Comparison of ENCODE assay signal across 1 cellular context in genomic region chr3:171309906-171310359, GRCh38.
TF ChIP-seq lines count a peak whose summit lies in the region.

No MANE protein-coding gene starts in this region.

TF ChIP-seq in HCT116, 20 proteins besides CTCF, POLR2A, EP300 and RAD21:
- TF ChIP-seq REST (IDR thresholded peaks at IDR 0.05; ENCODE audit: low read depth) (no peak), EZH2 (IDR thresholded peaks at IDR 0.05) (no peak), TCF7L2 (IDR thresholded peaks at IDR 0.05; ENCODE audit: borderline replicate concordance, extremely low read depth, insufficient read depth, insufficient read length) (no peak), MAX (IDR thresholded peaks at IDR 0.05) (no peak), FOSL1 (IDR thresholded peaks at IDR 0.05; ENCODE audit: low read depth) (no peak), ELF1 (IDR thresholded peaks at IDR 0.05; ENCODE audit: borderline replicate concordance, low read depth) (no peak), ATF3 (IDR thresholded peaks at IDR 0.05) (no peak), YY1 (IDR thresholded peaks at IDR 0.05; ENCODE audit: extremely low read depth, insufficient replicate concordance, low read depth, low read length) (no peak), CEBPB (IDR thresholded peaks at IDR 0.05; ENCODE audit: low read depth) (no peak), ZFX (IDR thresholded peaks at IDR 0.05) (no peak), ZNF274 (IDR thresholded peaks at IDR 0.05; ENCODE audit: low read depth, low read length) (no peak), JUND (IDR thresholded peaks at IDR 0.05) (no peak), SIN3A (IDR thresholded peaks at IDR 0.05; ENCODE audit: low read depth) (no peak), POLR2AphosphoS5 (IDR thresholded peaks at IDR 0.05; ENCODE audit: low read depth, low read length) (no peak), SP1 (IDR thresholded peaks at IDR 0.05; ENCODE audit: low read depth) (no peak)
- TF ChIP-seq, protein P1, sequence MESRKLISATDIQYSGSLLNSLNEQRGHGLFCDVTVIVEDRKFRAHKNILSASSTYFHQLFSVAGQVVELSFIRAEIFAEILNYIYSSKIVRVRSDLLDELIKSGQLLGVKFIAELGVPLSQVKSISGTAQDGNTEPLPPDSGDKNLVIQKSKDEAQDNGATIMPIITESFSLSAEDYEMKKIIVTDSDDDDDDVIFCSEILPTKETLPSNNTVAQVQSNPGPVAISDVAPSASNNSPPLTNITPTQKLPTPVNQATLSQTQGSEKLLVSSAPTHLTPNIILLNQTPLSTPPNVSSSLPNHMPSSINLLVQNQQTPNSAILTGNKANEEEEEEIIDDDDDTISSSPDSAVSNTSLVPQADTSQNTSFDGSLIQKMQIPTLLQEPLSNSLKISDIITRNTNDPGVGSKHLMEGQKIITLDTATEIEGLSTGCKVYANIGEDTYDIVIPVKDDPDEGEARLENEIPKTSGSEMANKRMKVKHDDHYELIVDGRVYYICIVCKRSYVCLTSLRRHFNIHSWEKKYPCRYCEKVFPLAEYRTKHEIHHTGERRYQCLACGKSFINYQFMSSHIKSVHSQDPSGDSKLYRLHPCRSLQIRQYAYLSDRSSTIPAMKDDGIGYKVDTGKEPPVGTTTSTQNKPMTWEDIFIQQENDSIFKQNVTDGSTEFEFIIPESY (IDR thresholded peaks at IDR 0.05; ENCODE audit: extremely low read depth, insufficient replicate concordance, low read length): no peak
